ENCODE assay signal across 13 cellular contexts in genomic region chr20:31740656-31741323, GRCh38. TPM values are rescaled to one million over a fixed set of nuclear protein-coding genes. Genes with fewer than 3 reads are reported as not detected.
A peak's percentile ranks its signal among the peaks of the same experiment; 100 is the strongest.
DNase-seq lines count a peak whose midpoint lies in the region; ATAC-seq and TF ChIP-seq lines count a peak whose summit lies in the region.
"Had no signal": no experiment of that assay in that cellular context is flagged by ENCODE, and none has a peak within 500 bp of the region (broad histone marks: within the 10 kb centered on the region; RNA-seq: fewer than 3 reads in every experiment).

No MANE protein-coding gene starts in this region.

- H3K4me1 Mint-ChIP-seq in GM23338 = no peaks in the 10 kb centered on the region; the same call in 2 of the 3 replicates

- no TSS peak for BruUV-seq in A673 (replicated peaks; lab: Mats Ljungman, UMichigan)

- H3K79me2 ChIP-seq in GM23338 (replicated peaks; ENCODE audit: insufficient read depth) (peaks cover 65% of the 10 kb centered on the region), hepatocyte (peaks cover 63% of the 10 kb centered on the region)

- peaks cover 4% of the 10 kb centered on the region for H3K27me3 Mint-ChIP-seq in GM23338 (ENCODE audit: insufficient read depth, low read depth, poor library complexity)

- H3K36me3 ChIP-seq in A673 (ENCODE audit: insufficient read depth, low read length, poor library complexity, severe bottlenecking) = peaks cover 35% of the 10 kb centered on the region
- H3K36me3 ChIP-seq in GM23338 (ENCODE audit: insufficient read depth) = peaks cover 30% of the 10 kb centered on the region
- H3K36me3 ChIP-seq in SJCRH30 = peaks cover 35% of the 10 kb centered on the region
- H3K36me3 ChIP-seq in hepatocyte (replicated peaks; ENCODE audit: insufficient read depth, low read depth) = no peaks in the 10 kb centered on the region

- no peak overlapping the region for H2AFZ ChIP-seq in GM23338
- H2AFZ ChIP-seq in hepatocyte = peak overlapping the region; percentile 51

- H3K27ac Mint-ChIP-seq in GM23338 = no peak overlapping the region

- H3K4me3 ChIP-seq in A673 (ENCODE audit: low read depth, low read length, poor library complexity, severe bottlenecking) (peak overlapping the region; percentile 62), GM23338 (peak overlapping the region; percentile 81), SJCRH30 (peak overlapping the region; percentile 84), hepatocyte (no peak overlapping the region)

- POLR2A ChIA-PET in A673 (lab: Charles Lee; ENCODE audit: low non-redundant PET) = no interaction called here

- H3K27ac ChIP-seq in A673 (ENCODE audit: low read depth, low read length, poor library complexity, severe bottlenecking) = peak overlapping the region; percentile 76
- H3K27ac ChIP-seq in GM23338 (ENCODE audit: low read depth) = no peak overlapping the region
- peak overlapping the region; percentile 84; the same call in 1 of the 2 replicates for H3K27ac ChIP-seq in SJCRH30
- no peak overlapping the region for H3K27ac ChIP-seq in hepatocyte

- no peaks in the 10 kb centered on the region for H3K9me2 ChIP-seq in GM23338 (ENCODE audit: insufficient read depth)
- no peaks in the 10 kb centered on the region for H3K9me2 ChIP-seq in hepatocyte (replicated peaks; ENCODE audit: insufficient read depth)

- H3K4me1 ChIP-seq in A673 (ENCODE audit: insufficient read depth, low read length, poor library complexity, severe bottlenecking) = no peaks in the 10 kb centered on the region
- H3K4me1 ChIP-seq in GM23338 (ENCODE audit: insufficient read depth) = peaks cover 16% of the 10 kb centered on the region
- H3K4me1 ChIP-seq in SJCRH30 = peaks cover 9% of the 10 kb centered on the region
- H3K4me1 ChIP-seq in hepatocyte (ENCODE audit: insufficient read depth) = peaks cover 17% of the 10 kb centered on the region

- TF ChIP-seq CTCF in A673 (conservative IDR thresholded peaks at IDR 0.05; ENCODE audit: low read depth, low read length) (no peak), GM23338 (conservative IDR thresholded peaks at IDR 0.05; ENCODE audit: low read depth in 2 of 2) (no peak), hepatocyte (IDR thresholded peaks at IDR 0.05; ENCODE audit: poor library complexity) (no peak)

- no peaks in the 10 kb centered on the region; the same call in 1 of the 2 replicates for H3F3A ChIP-seq in GM23338 (replicated peaks; ENCODE audit: low read depth)

- DNase-seq in A673 (ENCODE audit: low spot score) (no peak), GM23338 (ENCODE audit: low spot score) (no peak), SJCRH30 (no peak), hepatocyte (ENCODE audit: low spot score) (no peak), COR-L47 (lab: John Stamatoyannopoulos, UW) (no peak), NCI-H2029 (lab: John Stamatoyannopoulos, UW) (no peak)
- DNase-seq in effector CD8-positive, alpha-beta T cell (lab: John Stamatoyannopoulos, UW) = no peak
- DNase-seq: activated CD8-positive, alpha-beta memory T cell treated with anti-CD3 and anti-CD28 coated beads, Interleukin-2, amount 50 U/mL, for 48 hours; anterior cingulate cortex; C1 segment of cervical spinal cord; NCI-H1092; stimulated activated CD4-positive, alpha-beta T cell treated with anti-CD3 and anti-CD28 coated beads, Interleukin-4, amount 100 ng/mL, for 4 hours had no signal

- no peak overlapping the region for H3K4me3 Mint-ChIP-seq in GM23338

- no peaks in the 10 kb centered on the region for H3K9me3 Mint-ChIP-seq in GM23338

- intact Hi-C loops in A673 (cut with micrococcal nuclease; ENCODE audit: unreplicated experiment) = no loop called here

- H4K20me1 ChIP-seq in GM23338 (replicated peaks; ENCODE audit: insufficient read depth) = peaks cover 40% of the 10 kb centered on the region
- no peaks in the 10 kb centered on the region for H4K20me1 ChIP-seq in hepatocyte (ENCODE audit: insufficient read depth, poor library complexity, severe bottlenecking)

- peaks cover 33% of the 10 kb centered on the region for H3K36me3 Mint-ChIP-seq in GM23338 (ENCODE audit: low read depth)

- H3K4me2 ChIP-seq in GM23338 (peak overlapping the region; percentile 91), hepatocyte (peak overlapping the region; percentile 83)

- ATAC-seq in GM23338 (no peak), GM18505 (IDR thresholded peaks at IDR 0.05; ENCODE audit: unreplicated experiment) (no peak)

- CTCF ChIA-PET in A673 (lab: Charles Lee) = interaction anchor here (0.7 to 0.9 kb wide), 2 partner anchors 17 to 107 kb away, joined by 3 read pairs; no protein-coding TSS in a partner anchor

- TF ChIP-seq POLR2A in GM18505 (IDR thresholded peaks at IDR 0.05; ENCODE audit: borderline replicate concordance, extremely low read depth, insufficient read depth, insufficient read length) = no peak

- H3K27me3 ChIP-seq in A673 (replicated peaks; ENCODE audit: insufficient read depth, low read depth, low read length, poor library complexity) (no peaks in the 10 kb centered on the region), GM23338 (ENCODE audit: insufficient read depth) (no peaks in the 10 kb centered on the region), SJCRH30 (no peaks in the 10 kb centered on the region), hepatocyte (no peaks in the 10 kb centered on the region)

- 87% methylated on average over 1 of the region's 1 CpG for WGBS in hepatocyte (ENCODE audit: low lambda C conversion rate, missing lambda C conversion rate)

- H3K9me3 ChIP-seq in A673 (ENCODE audit: low read depth, low read length, poor library complexity, severe bottlenecking) = no peaks in the 10 kb centered on the region
- no peaks in the 10 kb centered on the region for H3K9me3 ChIP-seq in SJCRH30 (replicated peaks)
- no peaks in the 10 kb centered on the region for H3K9me3 ChIP-seq in hepatocyte (ENCODE audit: low read depth)

TF ChIP-seq in GM23338, 12 proteins besides CTCF, POLR2A, EP300 and RAD21 (continues in another document):
- no peak for TF ChIP-seq ZNF462 (CRISPR knock-in tag; IDR thresholded peaks at IDR 0.05)

RNA-seq across cellular contexts. Expression of gene TPX2, which starts 1.7 kb away (rescaled TPM):
- total RNA-seq in A673 (2021) (187 and 189 TPM in 2 replicates), hepatocyte (22.9 and 23.9 TPM in 2 replicates)
- 148 and 159 TPM in 2 replicates for total RNA-seq in GM23338 (2014; rRNA removed; shearing (Covaris generic))
- polyA plus RNA-seq in GM23338 (2016; fragmentation: Nextera tagmentation; extraction: Ambion mirVana) (94.1 and 101 TPM in 2 replicates), hepatocyte (16.3 and 18.5 TPM in 2 replicates)
- total RNA-seq in SJCRH30 (2014; rRNA removed; shearing (Covaris generic)) = 237 and 240 TPM in 2 replicates

RNA-seq across cellular contexts. Expression of gene BCL2L1, which starts 18.1 kb away (rescaled TPM):
- 44.5 and 47.8 TPM in 2 replicates for total RNA-seq in A673 (2021)
- 108 and 110 TPM in 2 replicates for total RNA-seq in GM23338 (2014; rRNA removed; shearing (Covaris generic))
- polyA plus RNA-seq in GM23338 (2016; fragmentation: Nextera tagmentation; extraction: Ambion mirVana) = 39.9 and 42.4 TPM in 2 replicates
- total RNA-seq in SJCRH30 (2014; rRNA removed; shearing (Covaris generic)) = 33.1 and 33.4 TPM in 2 replicates
- 139 and 145 TPM in 2 replicates for total RNA-seq in hepatocyte
- polyA plus RNA-seq in hepatocyte = 104 and 108 TPM in 2 replicates

Comparison
In these comparisons a context has a peak if more than half of its experiments do, and no peak if none do; other contexts are left out.
1. H3K27ac ChIP-seq: peak in A673 (single experiment) and SJCRH30 (single experiment); none in GM23338 (single experiment) and hepatocyte (single experiment).